Comparison of ENCODE assay signal across 8 cellular contexts in the genomic region with DNA sequence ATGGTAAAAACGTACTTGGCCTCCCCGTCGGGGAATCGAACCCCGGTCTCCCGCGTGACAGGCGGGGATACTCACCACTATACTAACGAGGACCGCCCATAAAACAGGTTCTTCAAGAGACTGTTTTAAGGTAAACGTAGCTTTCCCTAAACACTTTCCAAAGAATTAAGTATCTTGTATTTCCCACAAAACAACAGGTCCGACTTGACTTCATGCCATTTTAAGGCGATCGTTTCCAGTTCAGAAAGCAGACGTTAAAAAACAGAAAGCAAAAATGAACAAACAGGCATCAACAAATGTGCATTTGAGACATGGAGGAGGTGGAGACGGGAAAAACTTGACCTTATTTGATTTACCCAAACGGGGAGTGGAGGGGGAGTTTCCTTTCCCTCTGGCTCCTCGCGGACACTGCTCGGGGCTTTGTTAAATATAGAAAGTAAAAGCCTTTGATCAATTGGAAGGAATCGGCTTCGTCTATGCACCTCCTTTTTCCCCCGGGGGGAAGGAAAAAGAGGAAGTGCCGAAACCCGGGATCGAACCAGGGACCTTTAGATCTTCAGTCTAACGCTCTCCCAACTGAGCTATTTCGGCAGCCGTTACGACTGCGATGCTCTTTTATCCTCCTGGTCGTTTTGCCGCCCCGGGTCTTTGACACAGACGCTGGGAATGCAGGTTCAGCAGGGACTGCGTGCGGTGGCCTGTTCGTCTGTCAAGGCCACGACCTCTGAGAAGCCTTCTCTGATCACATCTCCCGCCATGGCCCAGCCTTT. TPM values are rescaled to one million over a fixed set of nuclear protein-coding genes. Genes with fewer than 3 reads are reported as not detected.
DNase-seq lines count a peak whose midpoint lies in the region; ATAC-seq, FAIRE-seq and TF ChIP-seq lines count a peak whose summit lies in the region.

No MANE protein-coding gene starts in this region.

- no peak for FAIRE-seq in H1 (lab: Jason Lieb, UNC)

- peak; percentile 65 for ATAC-seq in GM19372 (IDR thresholded peaks at IDR 0.05; ENCODE audit: low read depth, unreplicated experiment)
- ATAC-seq in HG03558 (IDR thresholded peaks at IDR 0.05; ENCODE audit: extremely low read depth, unreplicated experiment): peak; percentile 40

- H2BK20ac ChIP-seq in H1 (ENCODE audit: low read length): no peak overlapping the region

- no peak overlapping the region for H4K5ac ChIP-seq in H1 (ENCODE audit: insufficient read length, low read depth, low read length)

- peaks cover 9% of the 10 kb centered on the region for H3K36me3 Mint-ChIP-seq in activated CD4-positive, alpha-beta memory T cell treated with anti-CD3 and anti-CD28 coated beads for 36 hours

- CTCF ChIA-PET in activated CD4-positive, alpha-beta memory T cell treated with anti-CD3 and anti-CD28 coated beads for 36 hours (lab: Charles Lee): interaction anchor here (0.6 to 3.7 kb wide), 8 partner anchors 8 to 21 kb away, joined by 3 to 48 read pairs (median 6); no protein-coding TSS in a partner anchor
- CTCF ChIA-PET in H1 (lab: Charles Lee; ENCODE audit: partially characterized antibody): interaction anchor here (1.3 to 3.3 kb wide), 3 partner anchors 11 to 21 kb away, joined by 4 to 22 read pairs (median 6); no protein-coding TSS in a partner anchor

- H3K23me2 ChIP-seq in H1 (ENCODE audit: low read depth, low read length): peaks cover 3% of the 10 kb centered on the region

- intact Hi-C loops in activated CD4-positive, alpha-beta memory T cell treated with anti-CD3 and anti-CD28 coated beads for 36 hours (cut with micrococcal nuclease): loop anchor here (1.0 kb wide), 3 partner anchors 10 to 62 kb away; partner anchors contain the start of gene DHX37

- POLR2A ChIA-PET in activated CD4-positive, alpha-beta memory T cell treated with anti-CD3 and anti-CD28 coated beads for 36 hours (lab: Charles Lee): interaction anchor here (0.7 to 2.4 kb wide), 7 partner anchors 9 to 17 kb away, joined by 3 to 19 read pairs (median 6); partner anchors contain the start of gene UBC
- POLR2A ChIA-PET in H1 (lab: Charles Lee; ENCODE audit: partially characterized antibody): interaction anchor here (1.0 to 3.8 kb wide), 6 partner anchors 9 to 13 kb away, joined by 4 to 34 read pairs (median 6); partner anchors contain the start of gene UBC

- peak overlapping the region; percentile 94 for H3K4me3 Mint-ChIP-seq in activated CD4-positive, alpha-beta memory T cell treated with anti-CD3 and anti-CD28 coated beads for 36 hours

- no peaks in the 10 kb centered on the region for H4K20me1 ChIP-seq in H1 (replicated peaks in 1 of 2; ENCODE audit: control insufficient read depth in 1 of 2, insufficient read depth in 2 of 2, low read length in 2 of 2)

- H4K8ac ChIP-seq in H1 (ENCODE audit: extremely low read depth, insufficient read depth, low read length): no peak overlapping the region

- peak; percentile 81 for DNase-seq in A172 (ENCODE audit: low spot score)
- peak; percentile 97 for DNase-seq in activated CD4-positive, alpha-beta memory T cell treated with anti-CD3 and anti-CD28 coated beads for 36 hours
- DNase-seq in H1 (ENCODE audit: low read depth in 1 of 2, low spot score in 2 of 2): peak in 1 of 2 experiments; percentile 99
- peak; percentile 82 for DNase-seq in stimulated activated CD8-positive, alpha-beta memory T cell treated with anti-CD3 and anti-CD28 coated beads, Interleukin-4, amount 100 ng/mL, for 24 hours (ENCODE audit: low read depth)
- no peak for DNase-seq in SHP77 (lab: John Stamatoyannopoulos, UW)

- 0 out of 4 replicates have a peak, but pooled peaks of 1 of the 2 experiments have one; percentile 3 for TF ChIP-seq RAD21 in H1 (IDR thresholded peaks at IDR 0.05 in 1 of 2, conservative IDR thresholded peaks at IDR 0.05 in 1 of 2; ENCODE audit: low read depth in 2 of 2, low read length in 2 of 2)

- H3K36me3 ChIP-seq in H1 (ENCODE audit: control insufficient read depth in 2 of 4, insufficient read depth in 4 of 4, low read length in 3 of 4): no peaks in the 10 kb centered on the region

- H2BK12ac ChIP-seq in H1 (ENCODE audit: low read depth, low read length): no peak overlapping the region

- peaks cover 5% of the 10 kb centered on the region for H3K27me3 Mint-ChIP-seq in activated CD4-positive, alpha-beta memory T cell treated with anti-CD3 and anti-CD28 coated beads for 36 hours

- H2AFZ ChIP-seq in H1 (ENCODE audit: low read length): peak overlapping the region; percentile 91

- no peak overlapping the region for H2BK15ac ChIP-seq in H1 (ENCODE audit: low read length)

- peaks cover 32% of the 10 kb centered on the region for H3K4me1 Mint-ChIP-seq in activated CD4-positive, alpha-beta memory T cell treated with anti-CD3 and anti-CD28 coated beads for 36 hours (ENCODE audit: low read depth)

- H2AK5ac ChIP-seq in H1 (ENCODE audit: low read depth, low read length): no peak overlapping the region

- peak overlapping the region; percentile 86; the same call in 1 of the 2 replicates for H3K18ac ChIP-seq in H1 (ENCODE audit: extremely low read depth, low read length)

- no peaks in the 10 kb centered on the region for H3K27me3 ChIP-seq in H1 (replicated peaks in 1 of 4; ENCODE audit: control insufficient read depth in 3 of 4, extremely low read depth in 1 of 4, insufficient read depth in 3 of 4, low read length in 3 of 4)
- H3K27me3 ChIP-seq in mononuclear cell (ENCODE audit: insufficient read depth, low read length): no peaks in the 10 kb centered on the region

- H3K4me3 ChIP-seq in H1 (ENCODE audit: extremely low read depth in 1 of 4, insufficient read depth in 2 of 4, low read depth in 3 of 4, low read length in 4 of 4) (peak overlapping the region; percentile 82 to 99 (median 98)), mononuclear cell (ENCODE audit: low read length) (peak overlapping the region; percentile 62)

- TF ChIP-seq CTCF in H1 (IDR thresholded peaks at IDR 0.05; ENCODE audit: control extremely low read depth in 1 of 3, insufficient read depth in 1 of 3, low read depth in 1 of 3, low read length in 3 of 3): peak in 1 of 3 experiments; percentile 6; a peak in 1 of 4 replicates

- no peak overlapping the region for H3K56ac ChIP-seq in H1 (replicated peaks; ENCODE audit: insufficient read length, low read depth, low read length)

- no peak overlapping the region for H2BK120ac ChIP-seq in H1 (replicated peaks; ENCODE audit: low read depth, low read length)

- H3K4me2 ChIP-seq in H1 (ENCODE audit: insufficient read depth in 1 of 2, low read depth in 2 of 2, low read length in 2 of 2): peak overlapping the region; percentile 72 to 86

- WGBS in H1 (ENCODE audit: extremely low coverage in 1 of 2, insufficient coverage in 1 of 2, insufficient read length in 1 of 2, insufficient replicate concordance in 2 of 2, low coverage in 1 of 2, low lambda C conversion rate in 2 of 2, missing lambda C conversion rate in 1 of 2), 2 experiments: 1% methylated on average over 40 of the region's 40 CpGs; no CpG with 5 or more reads in 1 of the 2 experiments

- H3K9me3 Mint-ChIP-seq in activated CD4-positive, alpha-beta memory T cell treated with anti-CD3 and anti-CD28 coated beads for 36 hours: no peaks in the 10 kb centered on the region

- H3K79me2 ChIP-seq in H1 (ENCODE audit: control insufficient read depth in 1 of 2, insufficient read depth in 2 of 2, low read length in 2 of 2): no peaks in the 10 kb centered on the region

- no peak overlapping the region for H3K14ac ChIP-seq in H1 (ENCODE audit: insufficient read length)

- no peak overlapping the region for H3K23ac ChIP-seq in H1 (ENCODE audit: insufficient read length)

- TF ChIP-seq POLR2A in H1 (IDR thresholded peaks at IDR 0.05; ENCODE audit: control extremely low read depth in 1 of 2, low read depth in 2 of 2, low read length in 2 of 2): no peak

- no peak for TF ChIP-seq EP300 in H1 (IDR thresholded peaks at IDR 0.05; ENCODE audit: borderline replicate concordance in 1 of 2, low read depth in 2 of 2, low read length in 2 of 2)

- H3K4ac ChIP-seq in H1 (replicated peaks; ENCODE audit: insufficient read length, low read depth, low read length): no peak overlapping the region

- peak overlapping the region; percentile 65 to 88 (median 77) for H3K9ac ChIP-seq in H1 (replicated peaks in 1 of 4; ENCODE audit: extremely low read depth in 1 of 4, low read depth in 3 of 4, low read length in 3 of 4)

- H3K9me3 ChIP-seq in H1 (ENCODE audit: insufficient read depth in 2 of 2, low read depth in 1 of 2, low read length in 1 of 2): no peaks in the 10 kb centered on the region
- no peaks in the 10 kb centered on the region for H3K9me3 ChIP-seq in mononuclear cell (ENCODE audit: low read depth, low read length)

- H3K27ac ChIP-seq in H1 (ENCODE audit: low read depth, low read length): peak overlapping the region; percentile 72; the same call in 1 of the 2 replicates

- peak overlapping the region; percentile 96 for H3K27ac Mint-ChIP-seq in activated CD4-positive, alpha-beta memory T cell treated with anti-CD3 and anti-CD28 coated beads for 36 hours

- H3K4me1 ChIP-seq in H1 (replicated peaks in 1 of 4; ENCODE audit: control insufficient read depth in 3 of 4, insufficient read depth in 4 of 4, low read length in 3 of 4): peaks cover 0 to 9% (median 1%) of the 10 kb centered on the region in 4 experiments; a peak in 4 of 7 replicates
- H3K4me1 ChIP-seq in mononuclear cell (ENCODE audit: insufficient read depth, low read length): peaks cover 27% of the 10 kb centered on the region

- no peak overlapping the region for H4K91ac ChIP-seq in H1 (replicated peaks; ENCODE audit: insufficient read length, low read length)

- H3K79me1 ChIP-seq in H1 (ENCODE audit: low read depth, low read length): no peaks in the 10 kb centered on the region

- peak overlapping the region; percentile 50; the same call in 1 of the 2 replicates for H2BK5ac ChIP-seq in H1 (ENCODE audit: low read depth, low read length)

TF ChIP-seq in H1, 55 proteins besides CTCF, POLR2A, EP300 and RAD21 (continues in another document):
- peak; percentile 69; the same call in 1 of the 2 replicates for TF ChIP-seq MAFK (IDR thresholded peaks at IDR 0.05; ENCODE audit: low read depth, low read length)
- no peak for TF ChIP-seq FOSL1 (IDR thresholded peaks at IDR 0.05; ENCODE audit: insufficient read depth, low read depth, low read length)
- TF ChIP-seq SP4 (IDR thresholded peaks at IDR 0.05; ENCODE audit: low read length): peak; percentile 88; the same call in 1 of the 2 replicates

RNA-seq across cellular contexts. Expression of gene UBC, which starts 13.1 kb away (rescaled TPM):
- 1,288 and 1,521 TPM in 2 replicates for total RNA-seq in A172 (2014; rRNA removed; shearing (Covaris generic))
- 100 to 1,000 TPM; 940 to 950 TPM for total RNA-seq in activated CD4-positive, alpha-beta memory T cell treated with anti-CD3 and anti-CD28 coated beads for 36 hours
- total RNA-seq in H1 (2021; fragmentation: NEBNext Ultra II Directional; extraction: Animal tissue kit (Norgen Biotek cat#: 25700)): 559 and 571 TPM in 2 replicates
- polyA plus RNA-seq in H1 (2011; rRNA removed): 366 and 749 TPM in 2 replicates
- polyA plus RNA-seq in H1 (2011; cell fraction: cytosol; rRNA removed): 933 TPM
- polyA plus RNA-seq in H1 (2011; cell fraction: nucleus; rRNA removed): 730 TPM
- polyA plus RNA-seq in H1 (2012, experiment 1 of 2): 760 to 816 TPM (median 784 TPM) in 4 replicates
- 361 TPM for polyA plus RNA-seq in H1 (2012, experiment 2 of 2)
- 525 TPM for polyA plus RNA-seq in H1 (2013, experiment 1 of 2)
- polyA plus RNA-seq in H1 (2013, experiment 2 of 2): 524 TPM
- 622 and 655 TPM in 2 replicates for polyA minus RNA-seq in H1 (2011; rRNA and poly(A)+ RNA removed)
- polyA minus RNA-seq in H1 (2011; cell fraction: cytosol; rRNA and poly(A)+ RNA removed): 263 TPM
- 233 TPM for polyA minus RNA-seq in H1 (2011; cell fraction: nucleus; rRNA and poly(A)+ RNA removed)
- 2,055 TPM for total RNA-seq in mononuclear cell

Comparison
In these comparisons a context has a peak if more than half of its experiments do, and no peak if none do; other contexts are left out.
1. DNase-seq: peak in A172 (single experiment), activated CD4-positive, alpha-beta memory T cell treated with anti-CD3 and anti-CD28 coated beads for 36 hours (single experiment) and stimulated activated CD8-positive, alpha-beta memory T cell treated with anti-CD3 and anti-CD28 coated beads, Interleukin-4, amount 100 ng/mL, for 24 hours (single experiment); none in SHP77 (0 of 2).